Comparison of ENCODE assay signal across 17 cellular contexts in genomic region chr6:53805725-53806124, GRCh38. TPM values are rescaled to one million over a fixed set of nuclear protein-coding genes. Genes with fewer than 3 reads are reported as not detected.
DNase-seq lines count a peak whose midpoint lies in the region; ATAC-seq and TF ChIP-seq lines count a peak whose summit lies in the region.
"Had no signal": no experiment of that assay in that cellular context is flagged by ENCODE, and none has a peak within 500 bp of the region (broad histone marks: within the 10 kb centered on the region; RNA-seq: fewer than 3 reads in every experiment).

No MANE protein-coding gene starts in this region.

- H3K79me1 ChIP-seq in IMR-90 (ENCODE audit: low read depth in 1 of 2, low read length in 2 of 2) (peaks cover 28 to 65% of the 10 kb centered on the region in 2 experiments), trophoblast cell (ENCODE audit: low read length) (peaks cover 9% of the 10 kb centered on the region)

- 51% methylated on average over 2 of the region's 4 CpGs; no CpG with 5 or more reads in 1 of the 2 experiments for WGBS in IMR-90 (ENCODE audit: extremely low coverage in 2 of 2, insufficient read length in 1 of 2), 2 experiments
- WGBS in trophoblast cell (ENCODE audit: extremely low coverage, insufficient coverage, insufficient read length) = no CpG with 5 or more reads among the region's 4 CpGs
- 75% methylated on average over 4 of the region's 4 CpGs for WGBS in right cardiac atrium

- intact Hi-C loops in activated CD8-positive, alpha-beta T cell treated with anti-CD3 and anti-CD28 coated beads for 36 hours (cut with micrococcal nuclease) = no loop called here
- intact Hi-C loops in IMR-90 (cut with micrococcal nuclease) (no loop called here), right cardiac atrium (cut with DNase I) (no loop called here), ascending aorta (cut with DNase I) (no loop called here)

- no peak overlapping the region for H2AFZ ChIP-seq in IMR-90 (replicated peaks; ENCODE audit: low read length, poor library complexity)
- no peak overlapping the region for H2AFZ ChIP-seq in trophoblast cell (ENCODE audit: insufficient read depth, low read length, poor library complexity)

- no peak overlapping the region for H3K4me2 ChIP-seq in IMR-90 (ENCODE audit: low read depth, low read length)
- H3K4me2 ChIP-seq in trophoblast cell (ENCODE audit: low read length) = no peak overlapping the region

- H3K4me3 ChIP-seq in IMR-90 (ENCODE audit: insufficient read depth, low read depth, low read length) (no peak overlapping the region), trophoblast cell (ENCODE audit: low read depth, low read length) (no peak overlapping the region), right cardiac atrium (ENCODE audit: low read length) (no peak overlapping the region), ascending aorta (no peak overlapping the region)
- H3K4me3 ChIP-seq: dorsolateral prefrontal cortex, esophagus squamous epithelium, prostate gland, tibial nerve had no signal

- H2BK12ac ChIP-seq in trophoblast cell (ENCODE audit: low read length) = no peak overlapping the region

- no peaks in the 10 kb centered on the region for H3K36me3 Mint-ChIP-seq in activated CD8-positive, alpha-beta T cell treated with anti-CD3 and anti-CD28 coated beads for 36 hours (ENCODE audit: low read depth)
- H3K36me3 Mint-ChIP-seq in activated CD8-positive, alpha-beta T cell treated with anti-CD3 and anti-CD28 coated beads, Interleukin-2, amount 10 ng/mL, durations not matched to agents 7 days and 5 days (ENCODE audit: low read depth) = no peaks in the 10 kb centered on the region
- H3K36me3 Mint-ChIP-seq: immature natural killer cell; naive thymus-derived CD8-positive, alpha-beta T cell had no signal

- H3K9me3 Mint-ChIP-seq in activated CD8-positive, alpha-beta T cell treated with anti-CD3 and anti-CD28 coated beads for 36 hours = no peaks in the 10 kb centered on the region
- no peaks in the 10 kb centered on the region for H3K9me3 Mint-ChIP-seq in activated CD8-positive, alpha-beta T cell treated with anti-CD3 and anti-CD28 coated beads, Interleukin-2, amount 10 ng/mL, durations not matched to agents 7 days and 5 days (ENCODE audit: insufficient read depth)
- H3K9me3 Mint-ChIP-seq: activated T-cell treated with anti-CD3 and anti-CD28 coated beads, Interleukin-2, amount 50 U/mL, for 72 hours; naive thymus-derived CD8-positive, alpha-beta T cell had no signal

- no peak overlapping the region for H3K18ac ChIP-seq in IMR-90 (ENCODE audit: low read depth, low read length)
- no peak overlapping the region for H3K18ac ChIP-seq in trophoblast cell (ENCODE audit: low read length)

- peaks cover 19% of the 10 kb centered on the region for H3K4me1 ChIP-seq in IMR-90 (ENCODE audit: control insufficient read depth, insufficient read depth, low read length)
- peaks cover 18 to 32% of the 10 kb centered on the region in 2 experiments for H3K4me1 ChIP-seq in trophoblast cell (ENCODE audit: control insufficient read depth in 1 of 2, insufficient read depth in 2 of 2, low read length in 2 of 2)
- H3K4me1 ChIP-seq in right cardiac atrium (ENCODE audit: control insufficient read depth, insufficient read depth, low read length) = peaks cover 3% of the 10 kb centered on the region
- H3K4me1 ChIP-seq in ascending aorta = peaks cover 2 to 23% of the 10 kb centered on the region in 2 donors
- H3K4me1 ChIP-seq: BE2C, prostate gland had no signal

- H3K27me3 ChIP-seq in IMR-90 (ENCODE audit: control insufficient read depth, insufficient read depth, low read length) = no peaks in the 10 kb centered on the region
- H3K27me3 ChIP-seq in trophoblast cell (ENCODE audit: insufficient read depth, low read length) = no peaks in the 10 kb centered on the region
- H3K27me3 ChIP-seq in right cardiac atrium (ENCODE audit: control insufficient read depth, insufficient read depth) = no peaks in the 10 kb centered on the region
- no peaks in the 10 kb centered on the region for H3K27me3 ChIP-seq in ascending aorta
- H3K27me3 ChIP-seq: BE2C, dorsolateral prefrontal cortex, esophagus squamous epithelium, tibial nerve had no signal

- no peak overlapping the region for H3K27ac Mint-ChIP-seq in activated CD8-positive, alpha-beta T cell treated with anti-CD3 and anti-CD28 coated beads for 36 hours
- no peak overlapping the region for H3K27ac Mint-ChIP-seq in activated CD8-positive, alpha-beta T cell treated with anti-CD3 and anti-CD28 coated beads, Interleukin-2, amount 10 ng/mL, durations not matched to agents 7 days and 5 days
- H3K27ac Mint-ChIP-seq: activated T-cell treated with anti-CD3 and anti-CD28 coated beads, Interleukin-2, amount 50 U/mL, for 72 hours; immature natural killer cell had no signal

- TF ChIP-seq RAD21 in IMR-90 (IDR thresholded peaks at IDR 0.05; ENCODE audit: low read length) = no peak

- DNase-seq in activated CD8-positive, alpha-beta T cell treated with anti-CD3 and anti-CD28 coated beads for 36 hours = peak; percentile 22
- no peak for DNase-seq in activated CD8-positive, alpha-beta T cell treated with anti-CD3 and anti-CD28 coated beads, Interleukin-2, amount 10 ng/mL, durations not matched to agents 7 days and 5 days
- DNase-seq in IMR-90 = no peak
- DNase-seq in RPMI8226 = peak; percentile 84
- DNase-seq in trophoblast cell = no peak
- no peak for DNase-seq in right cardiac atrium
- DNase-seq in ascending aorta (ENCODE audit: low spot score in 2 of 2) = no peak
- DNase-seq: activated CD4-positive, alpha-beta T cell treated with anti-CD3 and anti-CD28 coated beads, Interleukin-2, amount 50 U/mL, for 4 hours; BE2C; dorsolateral prefrontal cortex; esophagus squamous epithelium; immature natural killer cell; NCI-H774 had no signal

- H3K27ac ChIP-seq in IMR-90 (ENCODE audit: insufficient read depth, low read length) (no peak overlapping the region), trophoblast cell (ENCODE audit: low read depth, low read length) (no peak overlapping the region), right cardiac atrium (ENCODE audit: low read length) (no peak overlapping the region), ascending aorta (peak overlapping the region in 1 of 2 donors; percentile 65)
- H3K27ac ChIP-seq: esophagus squamous epithelium, prostate gland, tibial nerve had no signal

- no peak overlapping the region for H3K56ac ChIP-seq in IMR-90 (ENCODE audit: extremely low read depth, insufficient read depth, low read length)

- H2AK9ac ChIP-seq in IMR-90 (replicated peaks; ENCODE audit: low read depth, low read length, poor library complexity) = no peak overlapping the region

- H4K5ac ChIP-seq in IMR-90 (ENCODE audit: low read depth, low read length) = no peak overlapping the region

- H2BK5ac ChIP-seq in IMR-90 (ENCODE audit: low read depth, low read length, poor library complexity, severe bottlenecking) (no peak overlapping the region), trophoblast cell (ENCODE audit: low read depth, low read length, poor library complexity) (no peak overlapping the region)

- no peaks in the 10 kb centered on the region for H3K27me3 Mint-ChIP-seq in activated CD8-positive, alpha-beta T cell treated with anti-CD3 and anti-CD28 coated beads for 36 hours
- no peaks in the 10 kb centered on the region for H3K27me3 Mint-ChIP-seq in activated CD8-positive, alpha-beta T cell treated with anti-CD3 and anti-CD28 coated beads, Interleukin-2, amount 10 ng/mL, durations not matched to agents 7 days and 5 days (ENCODE audit: low read depth)
- H3K27me3 Mint-ChIP-seq: naive thymus-derived CD8-positive, alpha-beta T cell had no signal

- BruUV-seq in IMR-90 (replicated peaks; lab: Mats Ljungman, UMichigan) = no TSS peak

- H3K36me3 ChIP-seq in IMR-90 (ENCODE audit: control insufficient read depth, insufficient read depth, low read length) = no peaks in the 10 kb centered on the region
- H3K36me3 ChIP-seq in trophoblast cell (ENCODE audit: control insufficient read depth in 1 of 2, insufficient read depth in 2 of 2, low read length in 2 of 2) = peaks cover 0 to 4% of the 10 kb centered on the region in 2 experiments
- no peaks in the 10 kb centered on the region for H3K36me3 ChIP-seq in ascending aorta
- H3K36me3 ChIP-seq: BE2C, esophagus squamous epithelium, prostate gland, tibial nerve had no signal

- no peak overlapping the region for H3K4me3 Mint-ChIP-seq in activated CD8-positive, alpha-beta T cell treated with anti-CD3 and anti-CD28 coated beads for 36 hours
- no peak overlapping the region for H3K4me3 Mint-ChIP-seq in activated CD8-positive, alpha-beta T cell treated with anti-CD3 and anti-CD28 coated beads, Interleukin-2, amount 10 ng/mL, durations not matched to agents 7 days and 5 days
- H3K4me3 Mint-ChIP-seq: activated T-cell treated with anti-CD3 and anti-CD28 coated beads, Interleukin-2, amount 50 U/mL, for 72 hours; immature natural killer cell; naive thymus-derived CD8-positive, alpha-beta T cell had no signal

- H4K20me1 ChIP-seq in IMR-90 (ENCODE audit: insufficient read depth, low read length) = peaks cover 15% of the 10 kb centered on the region; the same call in 1 of the 2 replicates

- CTCF ChIA-PET in activated CD8-positive, alpha-beta T cell treated with anti-CD3 and anti-CD28 coated beads for 36 hours (lab: Charles Lee) = no interaction called here
- CTCF ChIA-PET in activated CD8-positive, alpha-beta T cell treated with anti-CD3 and anti-CD28 coated beads, Interleukin-2, amount 10 ng/mL, durations not matched to agents 7 days and 5 days (lab: Charles Lee) = interaction anchor here (1.1 kb wide), 1 partner anchor 77 kb away, joined by 3 read pairs; no protein-coding TSS in a partner anchor
- CTCF ChIA-PET in IMR-90 (lab: Yijun Ruan, JAX) = no interaction called here

- H3K9me1 ChIP-seq in IMR-90 (ENCODE audit: insufficient read depth, low read length) = peaks cover 16% of the 10 kb centered on the region

- no peaks in the 10 kb centered on the region for H3K9me3 ChIP-seq in IMR-90 (ENCODE audit: control insufficient read depth, insufficient read depth, low read length)
- no peaks in the 10 kb centered on the region for H3K9me3 ChIP-seq in trophoblast cell (ENCODE audit: insufficient read depth, low read depth, low read length)
- no peaks in the 10 kb centered on the region for H3K9me3 ChIP-seq in right cardiac atrium (ENCODE audit: control insufficient read depth, low read length)
- H3K9me3 ChIP-seq in ascending aorta = no peaks in the 10 kb centered on the region
- H3K9me3 ChIP-seq: BE2C, esophagus squamous epithelium, prostate gland, tibial nerve had no signal

- H3K4ac ChIP-seq in IMR-90 (ENCODE audit: low read depth, low read length) = peak overlapping the region; percentile 52
- peak overlapping the region; percentile 81 for H3K4ac ChIP-seq in trophoblast cell (ENCODE audit: low read depth, low read length)

- H4K91ac ChIP-seq in IMR-90 (ENCODE audit: insufficient read depth, low read depth, low read length) (0 out of 2 replicates have a peak overlapping the region, but pooled peaks have one; percentile 2), trophoblast cell (ENCODE audit: low read depth, low read length) (no peak overlapping the region)

- no peak for TF ChIP-seq CTCF in activated CD8-positive, alpha-beta T cell treated with anti-CD3 and anti-CD28 coated beads for 36 hours (IDR thresholded peaks at IDR 0.05)
- TF ChIP-seq CTCF in IMR-90 (conservative IDR thresholded peaks at IDR 0.05; ENCODE audit: low read depth, low read length) (no peak), ascending aorta (IDR thresholded peaks at IDR 0.05) (no peak)

- H3K79me2 ChIP-seq in trophoblast cell (ENCODE audit: control insufficient read depth, insufficient read depth, low read length, poor library complexity) = peaks cover 23% of the 10 kb centered on the region

- 0 out of 2 replicates have a peak overlapping the region, but pooled peaks have one; percentile 29 for H3K14ac ChIP-seq in IMR-90 (replicated peaks; ENCODE audit: low read depth, low read length)
- H3K14ac ChIP-seq in trophoblast cell (ENCODE audit: low read length) = no peak overlapping the region

- H4K12ac ChIP-seq in trophoblast cell (ENCODE audit: low read depth, low read length) = no peak overlapping the region

- peak overlapping the region; percentile 45; the same call in 2 of the 3 replicates for H2BK15ac ChIP-seq in IMR-90 (ENCODE audit: low read depth, low read length)

- H3K9ac ChIP-seq in IMR-90 (ENCODE audit: low read depth, low read length) (no peak overlapping the region), trophoblast cell (ENCODE audit: low read length) (no peak overlapping the region)

- no peaks in the 10 kb centered on the region for H3K4me1 Mint-ChIP-seq in activated CD8-positive, alpha-beta T cell treated with anti-CD3 and anti-CD28 coated beads for 36 hours (ENCODE audit: low read depth)
- peaks cover 8% of the 10 kb centered on the region for H3K4me1 Mint-ChIP-seq in activated CD8-positive, alpha-beta T cell treated with anti-CD3 and anti-CD28 coated beads, Interleukin-2, amount 10 ng/mL, durations not matched to agents 7 days and 5 days (ENCODE audit: low read depth)

- no peak overlapping the region for H3K23ac ChIP-seq in IMR-90 (ENCODE audit: low read depth, low read length)
- no peak overlapping the region for H3K23ac ChIP-seq in trophoblast cell (ENCODE audit: low read length)

- POLR2A ChIA-PET in activated CD8-positive, alpha-beta T cell treated with anti-CD3 and anti-CD28 coated beads for 36 hours (lab: Charles Lee) = interaction anchor here (1.2 kb wide), 1 partner anchor 9 kb away, joined by 5 read pairs; no protein-coding TSS in a partner anchor
- POLR2A ChIA-PET in activated CD8-positive, alpha-beta T cell treated with anti-CD3 and anti-CD28 coated beads, Interleukin-2, amount 10 ng/mL, durations not matched to agents 7 days and 5 days (lab: Charles Lee) = no interaction called here
- POLR2A ChIA-PET in IMR-90 (lab: Charles Lee; ENCODE audit: unreplicated experiment) = no interaction called here

- H2BK120ac ChIP-seq in IMR-90 (ENCODE audit: low read depth, low read length) (peak overlapping the region; percentile 47), trophoblast cell (ENCODE audit: insufficient read depth, low read length, poor library complexity) (no peak overlapping the region)

- in situ Hi-C loops in IMR-90 (cut with MboI; ENCODE audit: low sequenced_read_pairs) = no loop called here

- dilution Hi-C loops in IMR-90 (cut with HindIII; ENCODE audit: low sequenced_read_pairs, unreplicated experiment) = no loop called here

- H2AK5ac ChIP-seq in IMR-90 (ENCODE audit: low read depth, low read length) (peak overlapping the region; percentile 78; the same call in 1 of the 2 replicates), trophoblast cell (ENCODE audit: low read length) (no peak overlapping the region)

- TF ChIP-seq POLR2A in IMR-90 (IDR thresholded peaks at IDR 0.05; ENCODE audit: low read depth, low read length) = no peak

- peak overlapping the region; percentile 40; the same call in 1 of the 2 replicates for H2BK20ac ChIP-seq in IMR-90 (ENCODE audit: low read depth, low read length)

- H4K8ac ChIP-seq in IMR-90 (ENCODE audit: low read depth in 2 of 2, low read length in 2 of 2) (peak overlapping the region in 1 of 2 experiments; percentile 34; a peak in 1 of 4 replicates), trophoblast cell (ENCODE audit: low read depth, low read length) (no peak overlapping the region)

- peak; percentile 20 for ATAC-seq in activated CD8-positive, alpha-beta T cell treated with anti-CD3 and anti-CD28 coated beads for 36 hours
- no peak for ATAC-seq in activated CD8-positive, alpha-beta T cell treated with anti-CD3 and anti-CD28 coated beads, Interleukin-2, amount 10 ng/mL, durations not matched to agents 7 days and 5 days
- no peak for ATAC-seq in IMR-90 (ENCODE audit: low read depth)
- no peak for ATAC-seq in right cardiac atrium
- ATAC-seq: activated T-cell treated with anti-CD3 and anti-CD28 coated beads, Interleukin-2, amount 50 U/mL, for 72 hours; naive thymus-derived CD8-positive, alpha-beta T cell had no signal

RNA-seq across cellular contexts. Expression of gene LRRC1, which starts 10.9 kb away (rescaled TPM):
- total RNA-seq in activated CD8-positive, alpha-beta T cell treated with anti-CD3 and anti-CD28 coated beads for 36 hours = 1 to 10 TPM; 1.9 to 2.5 TPM
- 1 to 10 TPM; 3.6 to 4.2 TPM for total RNA-seq in activated CD8-positive, alpha-beta T cell treated with anti-CD3 and anti-CD28 coated beads, Interleukin-2, amount 10 ng/mL, durations not matched to agents 7 days and 5 days
- total RNA-seq in IMR-90 (2012; rRNA removed) (6.1 and 6.7 TPM in 2 replicates), right cardiac atrium (1 to 10 TPM; 1.9 to 3.6 (median 3.3) TPM), ascending aorta (16.3 TPM)
- polyA plus RNA-seq in IMR-90 (2012; rRNA removed) (4.3 and 5.1 TPM in 2 replicates), right cardiac atrium (2.3 TPM)
- polyA plus RNA-seq in IMR-90 (2012; cell fraction: cytosol; rRNA removed) = 3.1 and 3.6 TPM in 2 replicates
- polyA plus RNA-seq in IMR-90 (2012; cell fraction: nucleus; rRNA removed; ENCODE audit: low replicate concordance) = 5.1 and 13.1 TPM in 2 replicates
- 43.6 and 44.5 TPM in 2 replicates for polyA plus RNA-seq in trophoblast cell (2013)

Comparison
In these comparisons a context has a peak if more than half of its experiments do, and no peak if none do; other contexts are left out.
1. DNase-seq: peak in activated CD8-positive, alpha-beta T cell treated with anti-CD3 and anti-CD28 coated beads for 36 hours (single experiment) and RPMI8226 (single experiment); none in activated CD8-positive, alpha-beta T cell treated with anti-CD3 and anti-CD28 coated beads, Interleukin-2, amount 10 ng/mL, durations not matched to agents 7 days and 5 days (single experiment), IMR-90 (single experiment), trophoblast cell (0 of 2), right cardiac atrium (0 of 3) and ascending aorta (0 of 2).